18 cellular contexts compared by ENCODE assay signal in the genomic region with DNA sequence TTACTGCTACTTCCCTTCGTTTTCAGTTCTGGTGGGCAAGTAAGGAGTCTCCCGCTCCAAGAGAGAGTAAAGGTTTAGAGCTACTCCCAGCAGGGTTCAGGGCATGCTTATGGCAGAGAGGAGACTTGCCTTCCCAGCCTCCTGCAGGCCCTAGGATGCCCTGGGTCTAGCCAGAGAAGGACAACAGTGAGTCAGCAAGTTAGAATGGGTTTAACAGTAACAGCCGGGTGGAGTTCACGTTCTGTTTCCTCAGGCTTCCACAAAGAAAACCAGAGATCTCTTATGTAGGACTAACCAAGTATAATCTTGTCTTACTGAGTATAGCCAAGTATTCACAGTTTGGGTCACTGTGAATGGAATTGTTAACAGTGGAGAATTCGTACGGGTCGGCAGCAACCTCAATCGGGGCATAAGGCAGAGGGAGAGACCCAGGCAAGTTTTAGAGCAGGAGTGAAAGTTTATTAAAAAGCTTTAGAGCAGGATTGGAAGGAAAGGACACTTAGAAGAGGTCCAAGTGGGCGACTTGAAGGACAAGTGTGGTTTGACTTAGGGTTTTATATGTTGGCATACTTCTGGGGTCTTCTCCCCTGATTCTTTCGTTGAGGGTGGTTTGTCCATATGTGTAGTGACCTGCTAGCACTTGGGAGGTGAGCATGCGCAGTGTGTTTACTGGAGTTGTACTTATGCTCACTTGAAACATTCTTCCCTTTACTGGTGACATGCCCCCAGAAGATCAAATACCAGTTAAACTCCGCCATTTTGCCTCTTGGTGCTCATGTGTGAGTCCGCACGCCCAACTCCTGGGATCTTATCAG. TPM values are rescaled to one million over a fixed set of nuclear protein-coding genes. Genes with fewer than 3 reads are reported as not detected.
DNase-seq lines count a peak whose midpoint lies in the region; ATAC-seq, FAIRE-seq and TF ChIP-seq lines count a peak whose summit lies in the region.
"Had no signal": no experiment of that assay in that cellular context is flagged by ENCODE, and none has a peak within 500 bp of the region (broad histone marks: within the 10 kb centered on the region; RNA-seq: fewer than 3 reads in every experiment).

No MANE protein-coding gene starts in this region.

- H3K27me3 ChIP-seq in Caco-2 (replicated peaks; ENCODE audit: control insufficient read depth, insufficient read depth, low read length), result no peaks in the 10 kb centered on the region

- H3K4me3 ChIP-seq in Caco-2 (ENCODE audit: low read depth, low read length) (no peak overlapping the region), mucosa of descending colon (no peak overlapping the region)
- H3K4me3 ChIP-seq: HAP-1, lung had no signal

- peak overlapping the region; percentile 66 for H3K27ac Mint-ChIP-seq in Caco-2 (ENCODE audit: unreplicated experiment)
- H3K27ac Mint-ChIP-seq: activated T-cell treated with anti-CD3 and anti-CD28 coated beads, Interleukin-2, amount 50 U/mL, for 24 hours; CD4-positive, CD25-positive, alpha-beta regulatory T cell had no signal

- H3K4me1 ChIP-seq in Caco-2 (peaks cover 41% of the 10 kb centered on the region), mucosa of descending colon (ENCODE audit: low read depth) (peaks cover 6% of the 10 kb centered on the region)
- H3K4me1 ChIP-seq: HAP-1 had no signal

- FAIRE-seq in RCC 7860 (lab: Jason Lieb, UNC), result no peak
- no peak for FAIRE-seq in GM12891 (lab: Jason Lieb, UNC)
- FAIRE-seq: GM18507 had no signal

- H3K36me3 Mint-ChIP-seq in Caco-2 (ENCODE audit: insufficient read depth, unreplicated experiment), result peaks cover 6% of the 10 kb centered on the region
- H3K36me3 Mint-ChIP-seq: CD4-positive, CD25-positive, alpha-beta regulatory T cell had no signal

- TF ChIP-seq POLR2A in erythroblast (IDR thresholded peaks at IDR 0.05; ENCODE audit: low read length) (no peak), GM12891 (IDR thresholded peaks at IDR 0.05; ENCODE audit: low read depth, low read length) (no peak)

- CTCF ChIA-PET in Caco-2 (lab: Charles Lee), result no interaction called here

- DNase-seq in Caco-2 (peak; percentile 13 to 38), RCC 7860 (ENCODE audit: low spot score) (peak; percentile 54), erythroblast (lab: John Stamatoyannopoulos, UW) (peak; percentile 58 to 69), mucosa of descending colon (no peak), GM12891 (ENCODE audit: insufficient read length, low spot score) (no peak)
- DNase-seq: activated T-cell treated with anti-CD3 and anti-CD28 coated beads, Interleukin-2, amount 50 U/mL, for 24 hours; effector CD8-positive, alpha-beta T cell; NCI-H2171 treated with DMSO at 0.1 percent for 48 hours; stimulated activated naive CD8-positive, alpha-beta T cell treated with anti-CD3 and anti-CD28 coated beads, Interleukin-15, Interleukin-2, amounts not matched to agents 100 U/mL and 50 U/mL, for 24 hours had no signal

- TF ChIP-seq CTCF in Caco-2 (IDR thresholded peaks at IDR 0.05; ENCODE audit: insufficient read depth in 1 of 2, low read depth in 1 of 2, low read length in 1 of 2, severe bottlenecking in 1 of 2, unreplicated experiment in 1 of 2), result no peak
- no peak for TF ChIP-seq CTCF in mucosa of descending colon (IDR thresholded peaks at IDR 0.05)

- no peaks in the 10 kb centered on the region for H3K27me3 Mint-ChIP-seq in Caco-2 (ENCODE audit: insufficient read depth, unreplicated experiment)

- intact Hi-C loops in Caco-2 (cut with micrococcal nuclease; ENCODE audit: unreplicated experiment), result no loop called here
- intact Hi-C loops in mucosa of descending colon (cut with DNase I, micrococcal nuclease), result no loop called here

- peaks cover 10% of the 10 kb centered on the region for H3K9me3 Mint-ChIP-seq in Caco-2 (ENCODE audit: unreplicated experiment)
- H3K9me3 Mint-ChIP-seq: activated T-cell treated with anti-CD3 and anti-CD28 coated beads, Interleukin-2, amount 50 U/mL, for 24 hours had no signal

- peak; percentile 79 for ATAC-seq in mucosa of descending colon
- ATAC-seq in HG03175 (IDR thresholded peaks at IDR 0.05; ENCODE audit: unreplicated experiment), result no peak
- ATAC-seq in GM18873 (IDR thresholded peaks at IDR 0.05; ENCODE audit: low FRiP score, unreplicated experiment), result no peak
- no peak for ATAC-seq in GM21576 (IDR thresholded peaks at IDR 0.05; ENCODE audit: unreplicated experiment)
- ATAC-seq: stimulated activated naive CD8-positive, alpha-beta T cell treated with anti-CD3 and anti-CD28 coated beads, Interleukin-15, Interleukin-2, amounts not matched to agents 100 U/mL and 50 U/mL, for 24 hours had no signal

- H3K36me3 ChIP-seq in Caco-2 (ENCODE audit: control insufficient read depth, insufficient read depth, low read length) (no peaks in the 10 kb centered on the region), mucosa of descending colon (ENCODE audit: low read depth) (no peaks in the 10 kb centered on the region)
- H3K36me3 ChIP-seq: HAP-1 had no signal

- BruUV-seq in Caco-2 (replicated peaks; lab: Mats Ljungman, UMichigan), result no TSS peak

- H3K4me3 Mint-ChIP-seq in Caco-2 (ENCODE audit: unreplicated experiment), result no peak overlapping the region
- H3K4me3 Mint-ChIP-seq: activated T-cell treated with anti-CD3 and anti-CD28 coated beads, Interleukin-2, amount 50 U/mL, for 24 hours; CD4-positive, CD25-positive, alpha-beta regulatory T cell had no signal

- H3K4me1 Mint-ChIP-seq in Caco-2 (ENCODE audit: low read depth, unreplicated experiment), result peaks cover 37% of the 10 kb centered on the region
- H3K4me1 Mint-ChIP-seq: CD4-positive, CD25-positive, alpha-beta regulatory T cell had no signal

- POLR2A ChIA-PET in Caco-2 (lab: Charles Lee), result no interaction called here

- H3K9me3 ChIP-seq in Caco-2 (peaks cover 4% of the 10 kb centered on the region; the same call in 1 of the 2 replicates), mucosa of descending colon (no peaks in the 10 kb centered on the region)
- H3K9me3 ChIP-seq: HAP-1 had no signal

TF ChIP-seq in GM12891, 5 proteins besides CTCF, POLR2A, EP300 and RAD21:
- TF ChIP-seq TAF1 (IDR thresholded peaks at IDR 0.05; ENCODE audit: low read depth, low read length) (no peak), SPI1 (IDR thresholded peaks at IDR 0.05; ENCODE audit: low read depth, low read length) (no peak), PAX5 (IDR thresholded peaks at IDR 0.05; ENCODE audit: insufficient read depth, low read length, severe bottlenecking) (no peak), POU2F2 (IDR thresholded peaks at IDR 0.05; ENCODE audit: low read depth, low read length) (no peak), POLR2AphosphoS5 (IDR thresholded peaks at IDR 0.05; ENCODE audit: low read depth, low read length) (no peak)
TF ChIP-seq in GM12891: peak in this region for 0.

RNA-seq across cellular contexts. Expression of gene OVAAL, which starts 4.5 kb away (rescaled TPM):
- total RNA-seq in Caco-2 (2022), result not detected in 2 replicates
- total RNA-seq in mucosa of descending colon, result not detected
- not detected for polyA plus RNA-seq in GM12891 (2012; ENCODE audit: low read depth, missing spikeins)
- total RNA-seq: CD4-positive, CD25-positive, alpha-beta regulatory T cell; skeletal muscle tissue; T-helper 1 cell treated with Interleukin-12 subunit alpha and Interleukin-12 subunit beta and Interleukin-4 antibody, amounts not matched to agents 30 ng/mL and 1 ng/mL, for 36 hours had no signal
- polyA plus RNA-seq: CD4-positive, CD25-positive, alpha-beta regulatory T cell; lung had no signal

Comparison
In these comparisons a context has a peak if more than half of its experiments do, and no peak if none do; other contexts are left out.
1. DNase-seq: peak in Caco-2 (2 of 2), RCC 7860 (single experiment) and erythroblast (2 of 2); none in mucosa of descending colon (0 of 3) and GM12891 (single experiment).